In genomic region chr12:102008615-102009126, GRCh38 we compare ENCODE assay signal across 21 cellular contexts.
"Had no signal": no experiment of that assay in that cellular context is flagged by ENCODE, and none has a peak within 500 bp of the region (broad histone marks: within the 10 kb centered on the region; RNA-seq: fewer than 3 reads in every experiment).

No MANE protein-coding gene starts in this region.

- H3K27ac ChIP-seq: colonic mucosa, esophagus muscularis mucosa, foreskin keratinocyte, gastroesophageal sphincter, heart left ventricle, hepatocyte, left ventricle myocardium inferior, lower lobe of right lung had no signal

- H3K27ac Mint-ChIP-seq: dendritic cell treated with granulocyte-macrophage colony-stimulating factor and Interleukin-4, amounts not matched to agents 40 ng/mL and 50 ng/mL, for 4 days; effector memory CD8-positive, alpha-beta T cell; immature natural killer cell; mesothelial cell of epicardium had no signal

- H3K4me3 ChIP-seq: colonic mucosa, esophagus muscularis mucosa, gastroesophageal sphincter, heart left ventricle, hepatocyte, left ventricle myocardium inferior, lower lobe of right lung had no signal

- H3K4me1 Mint-ChIP-seq: immature natural killer cell, mesothelial cell of epicardium had no signal

- H3K9me3 ChIP-seq: colonic mucosa, esophagus muscularis mucosa, gastroesophageal sphincter, heart left ventricle, left ventricle myocardium inferior, lower lobe of right lung had no signal

- H3K36me3 ChIP-seq: colonic mucosa had no signal

- H3K4me1 ChIP-seq: colonic mucosa, esophagus muscularis mucosa, foreskin keratinocyte, gastroesophageal sphincter, heart left ventricle, left ventricle myocardium inferior, lower lobe of right lung had no signal

- DNase-seq: colonic mucosa; cortex of kidney; effector CD8-positive, alpha-beta T cell; effector memory CD8-positive, alpha-beta T cell; foreskin keratinocyte; heart left ventricle; hypothalamus; immature natural killer cell; islet precursor cell; kidney; kidney glomerular epithelial cell; left colon; left ventricle myocardium inferior; lower lobe of right lung; mesenchymal stem cell had no signal

- ATAC-seq: effector memory CD8-positive, alpha-beta T cell; foreskin keratinocyte; gastroesophageal sphincter; heart left ventricle; left colon; left lobe of liver; lower lobe of right lung had no signal

- H2AFZ ChIP-seq: hepatocyte had no signal

- H3K79me2 ChIP-seq: hepatocyte had no signal

- H3K27me3 ChIP-seq: colonic mucosa, esophagus muscularis mucosa, foreskin keratinocyte, gastroesophageal sphincter, heart left ventricle, hepatocyte had no signal

- H3K9me3 Mint-ChIP-seq: dendritic cell treated with granulocyte-macrophage colony-stimulating factor and Interleukin-4, amounts not matched to agents 40 ng/mL and 50 ng/mL, for 4 days; effector memory CD8-positive, alpha-beta T cell; immature natural killer cell; mesothelial cell of epicardium had no signal

- H3K4me3 Mint-ChIP-seq: dendritic cell treated with granulocyte-macrophage colony-stimulating factor and Interleukin-4, amounts not matched to agents 40 ng/mL and 50 ng/mL, for 4 days; effector memory CD8-positive, alpha-beta T cell; immature natural killer cell; mesothelial cell of epicardium had no signal

- H3K4me2 ChIP-seq: hepatocyte had no signal

- H3K27me3 Mint-ChIP-seq: dendritic cell treated with granulocyte-macrophage colony-stimulating factor and Interleukin-4, amounts not matched to agents 40 ng/mL and 50 ng/mL, for 4 days; effector memory CD8-positive, alpha-beta T cell had no signal
